In genomic region chr3:141493152-141493551, GRCh38 we compare ENCODE assay signal across 29 cellular contexts. TPM values are rescaled to one million over a fixed set of nuclear protein-coding genes. Genes with fewer than 3 reads are reported as not detected.
A peak's percentile ranks its signal among the peaks of the same experiment; 100 is the strongest.
DNase-seq lines count a peak whose midpoint lies in the region; ATAC-seq and TF ChIP-seq lines count a peak whose summit lies in the region.
"Had no signal": no experiment of that assay in that cellular context is flagged by ENCODE, and none has a peak within 500 bp of the region (broad histone marks: within the 10 kb centered on the region; RNA-seq: fewer than 3 reads in every experiment).

No MANE protein-coding gene starts in this region.

- peak; percentile 79 to 82 for ATAC-seq in activated naive CD4-positive, alpha-beta T cell treated with anti-CD3 and anti-CD28 coated beads, Interleukin-2, amount 50 U/mL, for 72 hours
- ATAC-seq in T-helper 17 cell (peak; percentile 78), gastrocnemius medialis (no peak)

- intact Hi-C loops in gastrocnemius medialis (cut with DNase I; ENCODE audit: low total_unique reads), result no loop called here

- DNase-seq in activated naive CD4-positive, alpha-beta T cell treated with anti-CD3 and anti-CD28 coated beads, Interleukin-2, amount 50 U/mL, for 72 hours (ENCODE audit: low spot score in 2 of 2), result no peak
- no peak for DNase-seq in activated naive CD4-positive, alpha-beta T cell treated with anti-CD3 and anti-CD28 coated beads, Interleukin-2, amount 50 U/mL, for 16 hours
- DNase-seq in T-helper 17 cell (no peak), DMS153 treated with DMSO at 0.1 percent for 48 hours (lab: John Stamatoyannopoulos, UW; ENCODE audit: unreplicated experiment) (no peak), gastrocnemius medialis (no peak), SK-N-DZ (ENCODE audit: low spot score) (no peak)
- peak; percentile 18 for DNase-seq in central memory CD4-positive, alpha-beta T cell
- DNase-seq in activated CD4-positive, alpha-beta T cell treated with anti-CD3 and anti-CD28 coated beads for 1 hour, result no peak
- DNase-seq: activated CD4-positive, alpha-beta T cell treated with anti-CD3 and anti-CD28 coated beads, Interleukin-2, amount 50 U/mL, for 4 hours; DMS 273 treated with DMSO at 0.1 percent for 48 hours; endodermal cell; esophagus squamous epithelium; GM23248; hippocampal formation; left ventricle myocardium inferior; NCI-H1105 treated with DMSO at 0.1 percent for 48 hours; NCI-H2029; NCI-H2227 treated with DMSO at 0.1 percent for 48 hours; NCI-H748 treated with DMSO at 0.1 percent for 48 hours; ovary; retina; small intestine; stimulated activated CD4-positive, alpha-beta T cell treated with anti-CD3 and anti-CD28 coated beads, Interleukin-1b, Interleukin-23, amount 100 ng/mL, for 48 hours had no signal

- no peak overlapping the region for H3K4me3 Mint-ChIP-seq in T-helper 17 cell
- H3K4me3 Mint-ChIP-seq: CD14-positive monocyte, endodermal cell, nephron had no signal

- no peaks in the 10 kb centered on the region for H3K36me3 ChIP-seq in gastrocnemius medialis
- H3K36me3 ChIP-seq: esophagus squamous epithelium, left ventricle myocardium inferior, ovary, vagina had no signal

- no peaks in the 10 kb centered on the region for H3K27me3 Mint-ChIP-seq in T-helper 17 cell

- H3K4me1 ChIP-seq in gastrocnemius medialis, result peaks cover 10 to 14% of the 10 kb centered on the region in 2 donors

- no peaks in the 10 kb centered on the region for H3K9me3 ChIP-seq in T-helper 17 cell (ENCODE audit: control insufficient read depth, low read length, poor library complexity, severe bottlenecking)
- H3K9me3 ChIP-seq in gastrocnemius medialis, result no peaks in the 10 kb centered on the region
- H3K9me3 ChIP-seq: esophagus squamous epithelium, left ventricle myocardium inferior, ovary, vagina had no signal

- H3K9me3 Mint-ChIP-seq in activated naive CD4-positive, alpha-beta T cell treated with anti-CD3 and anti-CD28 coated beads, Interleukin-2, amount 50 U/mL, for 72 hours, result peaks cover 0 to 5% of the 10 kb centered on the region in 2 donors
- H3K9me3 Mint-ChIP-seq: endodermal cell had no signal

- in situ Hi-C loops in gastrocnemius medialis (cut with MboI; ENCODE audit: low sequenced_read_pairs in 4 of 4), result no loop called here

- no peak overlapping the region for H3K27ac ChIP-seq in gastrocnemius medialis
- H3K27ac ChIP-seq: coronary artery, esophagus squamous epithelium, GM23248, left ventricle myocardium inferior, ovary, RWPE1, SK-N-MC, vagina had no signal

- peaks cover 7 to 24% of the 10 kb centered on the region in 2 donors for H3K36me3 Mint-ChIP-seq in activated naive CD4-positive, alpha-beta T cell treated with anti-CD3 and anti-CD28 coated beads, Interleukin-2, amount 50 U/mL, for 72 hours
- H3K36me3 Mint-ChIP-seq in T-helper 17 cell (ENCODE audit: low read depth), result peaks cover 8% of the 10 kb centered on the region

- H3K27me3 ChIP-seq in gastrocnemius medialis, result no peaks in the 10 kb centered on the region
- H3K27me3 ChIP-seq: esophagus squamous epithelium, ovary, vagina had no signal

- no peak for TF ChIP-seq POLR2A in gastrocnemius medialis (IDR thresholded peaks at IDR 0.05)

- no peak overlapping the region for H3K4me3 ChIP-seq in gastrocnemius medialis
- H3K4me3 ChIP-seq: coronary artery, esophagus squamous epithelium, GM23248, left ventricle myocardium inferior, ovary, SK-N-MC, vagina had no signal

- no peak for TF ChIP-seq CTCF in gastrocnemius medialis (IDR thresholded peaks at IDR 0.05 in 4 of 5, conservative IDR thresholded peaks at IDR 0.05 in 1 of 5)

- no peak overlapping the region for H3K27ac Mint-ChIP-seq in activated naive CD4-positive, alpha-beta T cell treated with anti-CD3 and anti-CD28 coated beads, Interleukin-2, amount 50 U/mL, for 72 hours
- H3K27ac Mint-ChIP-seq in T-helper 17 cell, result peak overlapping the region; percentile 59
- H3K27ac Mint-ChIP-seq: CD14-positive monocyte, endodermal cell, nephron had no signal

- H3K4me1 Mint-ChIP-seq in T-helper 17 cell, result peaks cover 52% of the 10 kb centered on the region

RNA-seq across cellular contexts. Expression of gene RASA2, which starts 6.3 kb away (rescaled TPM):
- 10 to 100 TPM; 27.1 to 31.1 TPM for total RNA-seq in activated naive CD4-positive, alpha-beta T cell treated with anti-CD3 and anti-CD28 coated beads, Interleukin-2, amount 50 U/mL, for 72 hours
- total RNA-seq in T-helper 17 cell (10 to 100 TPM; 56.7 to 57.9 TPM), gastrocnemius medialis (10 to 100 TPM in 1 of 4 donors, 1 to 10 TPM in 3; 1.9 to 10.6 (median 4.5) TPM)
- polyA plus RNA-seq in SK-N-DZ (2014; cell fraction: cytosol; rRNA removed), result 5.5 and 8.6 TPM in 2 replicates
- 15.5 and 16.1 TPM in 2 replicates for polyA plus RNA-seq in SK-N-DZ (2014; cell fraction: nucleus; rRNA removed)

Comparison
In these comparisons a context has a peak if more than half of its experiments do, and no peak if none do; other contexts are left out.
1. ATAC-seq: peak in activated naive CD4-positive, alpha-beta T cell treated with anti-CD3 and anti-CD28 coated beads, Interleukin-2, amount 50 U/mL, for 72 hours (2 of 2) and T-helper 17 cell (single experiment); none in gastrocnemius medialis (0 of 2).